Comparison of ENCODE assay signal across 21 cellular contexts in genomic region chr2:156702520-156702919, GRCh38.
"Had no signal": no experiment of that assay in that cellular context is flagged by ENCODE, and none has a peak within 500 bp of the region (broad histone marks: within the 10 kb centered on the region; RNA-seq: fewer than 3 reads in every experiment).

No MANE protein-coding gene starts in this region.

- H3K27ac Mint-ChIP-seq: natural killer cell; stimulated activated effector memory CD8-positive, alpha-beta T cell treated with anti-CD3 and anti-CD28 coated beads, Interleukin-12 subunit alpha, Interleukin-12 subunit beta, amount 100 ng/mL, for 72 hours; stimulated activated naive CD8-positive, alpha-beta T cell treated with anti-CD3 and anti-CD28 coated beads, Interleukin-15, Interleukin-2, amounts not matched to agents 100 ng/mL and 50 ng/mL, for 24 hours had no signal

- H3K36me3 ChIP-seq: heart left ventricle, ovary, right atrium auricular region, tibial artery, upper lobe of left lung, uterus had no signal

- H3K4me1 Mint-ChIP-seq: natural killer cell; neural crest cell; stimulated activated effector memory CD8-positive, alpha-beta T cell treated with anti-CD3 and anti-CD28 coated beads, Interleukin-12 subunit alpha, Interleukin-12 subunit beta, amount 100 ng/mL, for 72 hours had no signal

- H3K9me3 Mint-ChIP-seq: natural killer cell; neural crest cell; stimulated activated effector memory CD8-positive, alpha-beta T cell treated with anti-CD3 and anti-CD28 coated beads, Interleukin-12 subunit alpha, Interleukin-12 subunit beta, amount 100 ng/mL, for 72 hours; stimulated activated naive CD8-positive, alpha-beta T cell treated with anti-CD3 and anti-CD28 coated beads, Interleukin-15, Interleukin-2, amounts not matched to agents 100 ng/mL and 50 ng/mL, for 24 hours had no signal

- ATAC-seq: esophagus mucosa; heart left ventricle; mucosa of descending colon; natural killer cell; stimulated activated effector memory CD8-positive, alpha-beta T cell treated with anti-CD3 and anti-CD28 coated beads, Interleukin-12 subunit alpha, Interleukin-12 subunit beta, amount 100 ng/mL, for 72 hours had no signal

- H3K9me3 ChIP-seq: heart left ventricle, mucosa of descending colon, ovary, right atrium auricular region, tibial artery, upper lobe of left lung, uterus had no signal

- H3K27me3 ChIP-seq: heart left ventricle, ovary, right atrium auricular region, tibial artery, upper lobe of left lung, uterus had no signal

- H3K4me1 ChIP-seq: upper lobe of left lung, uterus had no signal

- H3K27ac ChIP-seq: ovary, right atrium auricular region, tibial artery, uterus had no signal

- FAIRE-seq: frontal cortex, small intestine had no signal

- H3K4me3 ChIP-seq: coronary artery, heart left ventricle, mucosa of descending colon, ovary, right atrium auricular region, tibial artery, upper lobe of left lung, uterus had no signal

- H3K36me3 Mint-ChIP-seq: natural killer cell; stimulated activated effector memory CD8-positive, alpha-beta T cell treated with anti-CD3 and anti-CD28 coated beads, Interleukin-12 subunit alpha, Interleukin-12 subunit beta, amount 100 ng/mL, for 72 hours had no signal

- H3K4me3 Mint-ChIP-seq: natural killer cell; neural crest cell; stimulated activated effector memory CD8-positive, alpha-beta T cell treated with anti-CD3 and anti-CD28 coated beads, Interleukin-12 subunit alpha, Interleukin-12 subunit beta, amount 100 ng/mL, for 72 hours; stimulated activated naive CD8-positive, alpha-beta T cell treated with anti-CD3 and anti-CD28 coated beads, Interleukin-15, Interleukin-2, amounts not matched to agents 100 ng/mL and 50 ng/mL, for 24 hours had no signal

- DNase-seq: effector CD4-positive, alpha-beta T cell; heart left ventricle; hippocampal formation; kidney glomerular epithelial cell; mucosa of descending colon; natural killer cell; nucleus accumbens; ovary; small intestine; stimulated activated CD4-positive, alpha-beta T cell treated with anti-CD3 and anti-CD28 coated beads, Interleukin-4, amount 100 ng/mL, for 1 hour; stimulated activated CD8-positive, alpha-beta memory T cell treated with anti-CD3 and anti-CD28 coated beads, Interleukin-4, amount 100 ng/mL, for 48 hours; tibial artery; upper lobe of left lung; uterus had no signal
